In the genomic region with DNA sequence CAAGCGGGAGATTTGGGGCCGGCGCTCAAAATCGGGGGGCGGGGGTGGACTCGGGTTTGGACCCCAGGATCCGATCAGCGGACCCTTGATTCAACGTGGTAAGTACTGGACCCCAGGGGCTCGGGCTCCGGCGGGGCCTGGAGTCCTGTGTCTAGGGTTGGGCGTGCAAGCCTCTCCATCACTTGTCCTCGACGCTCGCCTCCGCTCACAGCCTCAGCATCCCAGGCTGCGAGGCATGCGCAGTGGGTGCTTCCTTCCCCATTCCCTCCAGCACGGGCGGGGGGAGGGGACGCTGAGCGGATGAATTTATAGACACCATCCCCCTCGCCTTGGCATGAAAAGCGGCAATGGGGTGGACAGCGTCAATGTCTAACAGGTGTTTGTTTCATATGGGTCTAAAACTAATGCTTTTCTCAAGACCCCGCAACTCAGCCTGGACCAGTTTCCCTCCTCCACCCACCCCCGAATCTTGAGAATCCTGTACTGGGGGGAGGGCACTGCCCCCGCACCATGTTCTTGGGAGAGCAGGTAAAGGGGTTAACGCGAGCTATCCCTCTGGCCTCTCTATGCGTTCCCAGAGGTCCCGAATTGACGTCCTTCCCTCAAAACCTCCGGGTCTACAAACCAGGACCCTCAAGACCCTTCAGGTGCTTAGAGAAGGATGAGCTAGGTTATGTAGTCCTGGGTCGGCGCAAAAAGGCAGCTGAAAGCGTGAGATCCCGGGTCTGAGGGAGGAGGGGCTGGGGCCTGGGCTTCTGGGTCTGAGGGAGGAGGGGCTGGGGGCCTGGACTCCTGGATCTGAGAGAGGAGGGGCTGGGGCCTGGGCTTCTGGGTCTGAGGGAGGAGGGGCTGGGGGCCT, we compare ENCODE assay signal across 8 cellular contexts. TPM values are rescaled to one million over a fixed set of nuclear protein-coding genes. Genes with fewer than 3 reads are reported as not detected.
A peak's percentile ranks its signal among the peaks of the same experiment; 100 is the strongest.
DNase-seq lines count a peak whose midpoint lies in the region; FAIRE-seq and TF ChIP-seq lines count a peak whose summit lies in the region.

No MANE protein-coding gene starts in this region.

- H3K9me3 ChIP-seq in iPS-20b (ENCODE audit: insufficient read depth, low read depth, low read length) (no peaks in the 10 kb centered on the region), skeletal muscle satellite cell (replicated peaks; ENCODE audit: low read length) (no peaks in the 10 kb centered on the region)

- H3K9ac ChIP-seq in iPS-20b (ENCODE audit: low read depth, low read length) (peak overlapping the region; percentile 90; the same call in 1 of the 2 replicates), skeletal muscle satellite cell (ENCODE audit: low read depth, low read length) (peak overlapping the region; percentile 24)

- peak; percentile 40 for FAIRE-seq in bronchial epithelial cell (lab: Jason Lieb, UNC)

- H3K4me3 ChIP-seq in bronchial epithelial cell (ENCODE audit: low read depth, low read length) = peak overlapping the region; percentile 36
- H3K4me3 ChIP-seq in iPS-20b (ENCODE audit: low read length) = peak overlapping the region; percentile 85
- H3K4me3 ChIP-seq in skeletal muscle satellite cell (ENCODE audit: low read length) = peak overlapping the region; percentile 62

- peaks cover 6% of the 10 kb centered on the region for H3K36me3 ChIP-seq in bronchial epithelial cell (ENCODE audit: control insufficient read depth, insufficient read depth, low read length)
- H3K36me3 ChIP-seq in iPS-20b (ENCODE audit: insufficient read depth, low read depth, low read length) = peaks cover 24% of the 10 kb centered on the region; the same call in 1 of the 2 replicates
- H3K36me3 ChIP-seq in skeletal muscle satellite cell (ENCODE audit: insufficient read depth, low read length) = peaks cover 9% of the 10 kb centered on the region

- H3K27me3 ChIP-seq in bronchial epithelial cell (ENCODE audit: control insufficient read depth, insufficient read depth, low read length) (no peaks in the 10 kb centered on the region), iPS-20b (ENCODE audit: insufficient read depth, low read length) (no peaks in the 10 kb centered on the region), skeletal muscle satellite cell (ENCODE audit: control insufficient read depth, insufficient read depth, low read length) (no peaks in the 10 kb centered on the region)

- peaks cover 4% of the 10 kb centered on the region; the same call in 1 of the 2 replicates for H3K4me1 ChIP-seq in iPS-20b (ENCODE audit: insufficient read depth, low read length)
- H3K4me1 ChIP-seq in skeletal muscle satellite cell (ENCODE audit: control insufficient read depth, insufficient read depth, low read length) = peaks cover 19% of the 10 kb centered on the region

- peak overlapping the region; percentile 83 for H3K4me2 ChIP-seq in skeletal muscle satellite cell (ENCODE audit: low read length)

- TF ChIP-seq CTCF in bronchial epithelial cell (IDR thresholded peaks at IDR 0.05; ENCODE audit: insufficient read depth, low read length, severe bottlenecking) = no peak

- peak overlapping the region; percentile 27 for H3K27ac ChIP-seq in iPS-20b (ENCODE audit: low read length)

- DNase-seq in NCI-H1436 (lab: John Stamatoyannopoulos, UW) (peak; percentile 90), NCI-H1436 treated with DMSO at 0.1 percent for 48 hours (lab: John Stamatoyannopoulos, UW) (no peak), NCI-H774 (lab: John Stamatoyannopoulos, UW) (peak; percentile 73), bronchial epithelial cell (ENCODE audit: low read depth) (peak; percentile 11), HT-29 (ENCODE audit: low spot score) (no peak), NOMO-1 treated with dmso at 0.1 percent for 144 hours (lab: John Stamatoyannopoulos, UW; ENCODE audit: unreplicated experiment) (no peak)

RNA-seq across cellular contexts. Expression of gene CPT1C, which starts 0.6 kb away (rescaled TPM):
- 1.2 and 2.4 TPM in 2 replicates for total RNA-seq in bronchial epithelial cell
- total RNA-seq in skeletal muscle satellite cell (2012; rRNA removed) = 5.7 and 11.4 TPM in 2 replicates
- total RNA-seq in HT-29 (2014; rRNA removed; shearing (Covaris generic)) = 0.47 and 1.4 TPM in 2 replicates

RNA-seq across cellular contexts. Expression of gene ADM5, which starts 2.1 kb away (rescaled TPM):
- total RNA-seq in bronchial epithelial cell = 0.13 and 0.53 TPM in 2 replicates
- 0.25 and 1.1 TPM in 2 replicates for total RNA-seq in skeletal muscle satellite cell (2012; rRNA removed)
- total RNA-seq in HT-29 (2014; rRNA removed; shearing (Covaris generic)) = 9.2 and 10.0 TPM in 2 replicates

RNA-seq across cellular contexts. Expression of gene PRMT1, which starts 14.4 kb away (rescaled TPM):
- 295 and 543 TPM in 2 replicates for total RNA-seq in bronchial epithelial cell
- total RNA-seq in skeletal muscle satellite cell (2012; rRNA removed) = 303 and 305 TPM in 2 replicates
- total RNA-seq in HT-29 (2014; rRNA removed; shearing (Covaris generic)) = 922 and 995 TPM in 2 replicates

RNA-seq across cellular contexts. Expression of gene BCL2L12, which starts 25.7 kb away (rescaled TPM):
- total RNA-seq in bronchial epithelial cell = 2.4 and 2.9 TPM in 2 replicates
- 5.3 and 9.0 TPM in 2 replicates for total RNA-seq in skeletal muscle satellite cell (2012; rRNA removed)
- total RNA-seq in HT-29 (2014; rRNA removed; shearing (Covaris generic)) = 78.2 and 100 TPM in 2 replicates

RNA-seq across cellular contexts. Expression of gene IRF3, which starts 25.8 kb away (rescaled TPM):
- 97.9 and 128 TPM in 2 replicates for total RNA-seq in bronchial epithelial cell
- 36.5 and 38.7 TPM in 2 replicates for total RNA-seq in skeletal muscle satellite cell (2012; rRNA removed)
- total RNA-seq in HT-29 (2014; rRNA removed; shearing (Covaris generic)) = 380 and 432 TPM in 2 replicates

Comparison
In these comparisons a context has a peak if more than half of its experiments do, and no peak if none do; other contexts are left out.
1. DNase-seq: peak in NCI-H1436 (single experiment), NCI-H774 (single experiment) and bronchial epithelial cell (single experiment); none in NCI-H1436 treated with DMSO at 0.1 percent for 48 hours (single experiment), HT-29 (single experiment) and NOMO-1 treated with dmso at 0.1 percent for 144 hours (single experiment).
2. Peak in every context shown above with its lines, with median percentiles within 50 percentile points of each other: H3K4me3 ChIP-seq.